36 cellular contexts compared by ENCODE assay signal in genomic region chr15:80699981-80700380, GRCh38. TPM values are rescaled to one million over a fixed set of nuclear protein-coding genes. Genes with fewer than 3 reads are reported as not detected.
DNase-seq lines count a peak whose midpoint lies in the region; ATAC-seq, FAIRE-seq and TF ChIP-seq lines count a peak whose summit lies in the region.
"Had no signal": no experiment of that assay in that cellular context is flagged by ENCODE, and none has a peak within 500 bp of the region (broad histone marks: within the 10 kb centered on the region; RNA-seq: fewer than 3 reads in every experiment).

No MANE protein-coding gene starts in this region.

- H3K4me3 Mint-ChIP-seq in Calu3 (ENCODE audit: low read depth, unreplicated experiment) = no peak overlapping the region
- H3K4me3 Mint-ChIP-seq in CD8-positive, alpha-beta T cell = no peak overlapping the region
- H3K4me3 Mint-ChIP-seq: activated T-cell treated with anti-CD3 and anti-CD28 coated beads, Interleukin-2, amount 50 U/mL, for 72 hours; B cell; CD4-positive, alpha-beta memory T cell; T-helper 1 cell treated with Interleukin-12 subunit alpha and Interleukin-12 subunit beta and Interleukin-4 antibody, amounts not matched to agents 30 μg/mL and 1 μg/mL, for 36 hours had no signal

- POLR2A ChIA-PET in CD8-positive, alpha-beta T cell (lab: Charles Lee) = no interaction called here

- no peaks in the 10 kb centered on the region for H3K9me3 ChIP-seq in CD8-positive, alpha-beta T cell (ENCODE audit: low read length)
- H3K9me3 ChIP-seq: testis had no signal

- H3K36me3 Mint-ChIP-seq in Calu3 (ENCODE audit: insufficient read depth, unreplicated experiment) = peaks cover 43% of the 10 kb centered on the region
- peaks cover 4% of the 10 kb centered on the region for H3K36me3 Mint-ChIP-seq in CD8-positive, alpha-beta T cell

- no peak for DNase-seq in Calu3
- DNase-seq in M059J (ENCODE audit: low read depth) = peak; percentile 39
- peak; percentile 78 for DNase-seq in bronchial epithelial cell (ENCODE audit: low read depth)
- peak; percentile 15 for DNase-seq in myocyte (ENCODE audit: low read depth)
- DNase-seq in cerebellar nuclear complex (lab: John Stamatoyannopoulos, UW) = no peak
- DNase-seq in CD8-positive, alpha-beta T cell = no peak
- no peak for DNase-seq in GM12892 (ENCODE audit: insufficient read length)
- no peak for DNase-seq in substantia nigra (lab: John Stamatoyannopoulos, UW)
- DNase-seq: activated CD4-positive, alpha-beta T cell treated with anti-CD3 and anti-CD28 coated beads, Interleukin-2, amount 50 U/mL, for 48 hours; activated naive CD4-positive, alpha-beta T cell treated with Interleukin-2 at 50 U/mL for 16 hours; activated T-cell treated with anti-CD3 and anti-CD28 coated beads, Interleukin-2, amount 50 U/mL, for 72 hours; CD4-positive, alpha-beta memory T cell; dorsolateral prefrontal cortex; GDM1; hippocampal formation; left cardiac atrium; NCI-H1417 treated with DMSO at 0.1 percent for 48 hours; NCI-H2029 treated with DMSO at 0.1 percent for 48 hours; NCI-H2227 treated with DMSO at 0.1 percent for 48 hours; NCI-H526 treated with DMSO at 0.1 percent for 48 hours; NK-92 treated with Interleukin-12 subunit alpha and Interleukin-12 subunit beta, amount 100 ng/mL, for 24 hours; right cardiac atrium; Right ventricle myocardium superior; stimulated activated CD4-positive, alpha-beta T cell treated with anti-CD3 and anti-CD28 coated beads, Interleukin-1b, Interleukin-23, amount 100 ng/mL, for 48 hours; stimulated activated naive CD8-positive, alpha-beta T cell treated with anti-CD3 and anti-CD28 coated beads, Interleukin-15, Interleukin-2, amounts not matched to agents 100 U/mL and 50 U/mL, for 24 hours; testis had no signal

- peaks cover 10% of the 10 kb centered on the region for H3K36me3 ChIP-seq in bronchial epithelial cell (ENCODE audit: control insufficient read depth, insufficient read depth, low read length)
- no peaks in the 10 kb centered on the region for H3K36me3 ChIP-seq in CD8-positive, alpha-beta T cell (ENCODE audit: insufficient read depth, low read length)

- ATAC-seq in CD8-positive, alpha-beta T cell = no peak
- ATAC-seq: activated CD4-positive, CD25-positive, alpha-beta regulatory T cell treated with anti-CD3 and anti-CD28 coated beads, Interleukin-2, amount 50 U/mL, for 24 hours; left cardiac atrium; right cardiac atrium; SK-N-SH treated with all-trans-retinoic acid at 6 μM for 48 hours; stimulated activated naive CD8-positive, alpha-beta T cell treated with anti-CD3 and anti-CD28 coated beads, Interleukin-15, Interleukin-2, amounts not matched to agents 100 U/mL and 50 U/mL, for 24 hours had no signal

- TF ChIP-seq CTCF in Calu3 (IDR thresholded peaks at IDR 0.05; ENCODE audit: unreplicated experiment) (no peak), bronchial epithelial cell (IDR thresholded peaks at IDR 0.05; ENCODE audit: insufficient read depth, low read length, severe bottlenecking) (no peak)
- TF ChIP-seq CTCF in CD8-positive, alpha-beta T cell (IDR thresholded peaks at IDR 0.05) = no peak

- FAIRE-seq in bronchial epithelial cell (lab: Jason Lieb, UNC) (peak; percentile 23), GM12892 (lab: Jason Lieb, UNC) (no peak)
- FAIRE-seq: A204.1, endometrium had no signal

- H3K4me1 ChIP-seq in CD8-positive, alpha-beta T cell (ENCODE audit: insufficient read depth, low read length) = peaks cover 11% of the 10 kb centered on the region
- H3K4me1 ChIP-seq: parathyroid adenoma had no signal

- CTCF ChIA-PET in Calu3 (lab: Charles Lee) = no interaction called here
- CTCF ChIA-PET in CD8-positive, alpha-beta T cell (lab: Charles Lee) = no interaction called here

- H3K4me1 Mint-ChIP-seq in Calu3 (ENCODE audit: low read depth, unreplicated experiment) = peaks cover 62% of the 10 kb centered on the region
- peaks cover 18% of the 10 kb centered on the region for H3K4me1 Mint-ChIP-seq in CD8-positive, alpha-beta T cell (ENCODE audit: low read depth)

- H3K27ac ChIP-seq in CD8-positive, alpha-beta T cell (ENCODE audit: low read depth, low read length) = no peak overlapping the region
- no peak overlapping the region for H3K27ac ChIP-seq in substantia nigra (ENCODE audit: low read depth, low read length, poor library complexity, severe bottlenecking)
- H3K27ac ChIP-seq: dorsolateral prefrontal cortex, KMS-11, parathyroid adenoma, testis had no signal

- no peaks in the 10 kb centered on the region for H3K27me3 ChIP-seq in bronchial epithelial cell (ENCODE audit: control insufficient read depth, insufficient read depth, low read length)
- H3K27me3 ChIP-seq in CD8-positive, alpha-beta T cell (ENCODE audit: insufficient read depth, low read length) = no peaks in the 10 kb centered on the region
- H3K27me3 ChIP-seq: dorsolateral prefrontal cortex, testis had no signal

- peak overlapping the region; percentile 92 for H3K27ac Mint-ChIP-seq in Calu3 (ENCODE audit: unreplicated experiment)
- H3K27ac Mint-ChIP-seq in CD8-positive, alpha-beta T cell = no peak overlapping the region
- H3K27ac Mint-ChIP-seq: activated T-cell treated with anti-CD3 and anti-CD28 coated beads, Interleukin-2, amount 50 U/mL, for 72 hours; B cell; brain; CD4-positive, alpha-beta memory T cell; T-helper 1 cell treated with Interleukin-12 subunit alpha and Interleukin-12 subunit beta and Interleukin-4 antibody, amounts not matched to agents 30 μg/mL and 1 μg/mL, for 36 hours had no signal

- H3K27me3 Mint-ChIP-seq in Calu3 (ENCODE audit: unreplicated experiment) = no peaks in the 10 kb centered on the region
- peaks cover 9% of the 10 kb centered on the region for H3K27me3 Mint-ChIP-seq in CD8-positive, alpha-beta T cell (ENCODE audit: low read depth)

- intact Hi-C loops in Calu3 (cut with micrococcal nuclease; ENCODE audit: unreplicated experiment) = loop anchor here (5.0 to 10.0 kb wide), 4 partner anchors 42 to 243 kb away; no protein-coding TSS in a partner anchor
- intact Hi-C loops in CD8-positive, alpha-beta T cell (cut with DNase I, micrococcal nuclease) = loop anchor here in 1 of 2 experiments (5.0 to 10.0 kb wide), 3 partner anchors 302 to 1755 kb away; partner anchors contain the start of genes CTSH, FAH and TLNRD1

- no peak overlapping the region for H3K4me3 ChIP-seq in bronchial epithelial cell (ENCODE audit: low read depth, low read length)
- H3K4me3 ChIP-seq in CD8-positive, alpha-beta T cell (ENCODE audit: low read depth, low read length) = no peak overlapping the region
- H3K4me3 ChIP-seq: dorsolateral prefrontal cortex, testis had no signal

- no peak for TF ChIP-seq POLR2A in GM12892 (IDR thresholded peaks at IDR 0.05; ENCODE audit: low read depth, low read length)

- no TSS peak for BruUV-seq in Calu3 (replicated peaks; lab: Mats Ljungman, UMichigan)

- H3K9me3 Mint-ChIP-seq in Calu3 (ENCODE audit: low read depth, unreplicated experiment) = peaks cover 2% of the 10 kb centered on the region
- H3K9me3 Mint-ChIP-seq in CD8-positive, alpha-beta T cell = no peaks in the 10 kb centered on the region
- H3K9me3 Mint-ChIP-seq: activated T-cell treated with anti-CD3 and anti-CD28 coated beads, Interleukin-2, amount 50 U/mL, for 72 hours; brain; neural crest cell; T-helper 1 cell treated with Interleukin-12 subunit alpha and Interleukin-12 subunit beta and Interleukin-4 antibody, amounts not matched to agents 30 μg/mL and 1 μg/mL, for 36 hours had no signal

RNA-seq across cellular contexts. Expression of gene ABHD17C, which starts 4.9 kb away (rescaled TPM):
- total RNA-seq in Calu3 (2022) (69.4 and 69.7 TPM in 2 replicates), bronchial epithelial cell (25.9 and 30.5 TPM in 2 replicates), myocyte (5.1 and 5.7 TPM in 2 replicates)
- 3.2 and 7.2 TPM in 2 replicates for total RNA-seq in M059J (2014; rRNA removed; shearing (Covaris generic))
- polyA plus RNA-seq in myocyte (2012) = 17.7 TPM
- 1 to 10 TPM in 1 of 2 experiments, under 1 TPM in 1; 0.75 to 1.1 TPM for total RNA-seq in CD8-positive, alpha-beta T cell
- polyA plus RNA-seq in GM12892 (2012; ENCODE audit: missing spikeins) = 2.1 TPM

Comparison
In these comparisons a context has a peak if more than half of its experiments do, and no peak if none do; other contexts are left out.
1. DNase-seq: peak in M059J (single experiment), bronchial epithelial cell (single experiment) and myocyte (single experiment); none in Calu3 (single experiment), cerebellar nuclear complex (0 of 2), CD8-positive, alpha-beta T cell (0 of 7), GM12892 (single experiment) and substantia nigra (0 of 49).